Comparison of ENCODE assay signal across 12 cellular contexts in the genomic region with DNA sequence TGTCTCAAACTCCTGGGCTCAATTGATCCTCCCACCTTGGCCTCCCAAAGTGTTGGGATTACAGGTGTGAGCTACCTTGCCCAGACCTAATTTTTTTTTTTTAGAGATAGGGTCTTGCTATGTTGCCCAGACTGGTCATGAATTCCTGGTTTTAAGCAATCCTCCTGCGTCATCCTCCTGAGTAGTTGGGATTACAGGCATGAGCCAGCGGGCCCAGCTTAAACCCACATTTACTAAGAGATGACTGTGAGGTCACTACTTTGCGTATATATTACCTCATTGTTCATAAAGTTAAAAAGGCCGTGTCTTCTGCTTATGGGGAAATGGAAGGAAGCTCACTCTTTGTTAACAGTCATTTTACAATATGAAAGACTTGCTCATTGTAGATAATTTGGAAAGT. TPM values are rescaled to one million over a fixed set of nuclear protein-coding genes. Genes with fewer than 3 reads are reported as not detected.
A peak's percentile ranks its signal among the peaks of the same experiment; 100 is the strongest.
DNase-seq lines count a peak whose midpoint lies in the region; ATAC-seq, FAIRE-seq and TF ChIP-seq lines count a peak whose summit lies in the region.
"Had no signal": no experiment of that assay in that cellular context is flagged by ENCODE, and none has a peak within 500 bp of the region (broad histone marks: within the 10 kb centered on the region; RNA-seq: fewer than 3 reads in every experiment).

No MANE protein-coding gene starts in this region.

- peaks cover 23% of the 10 kb centered on the region for H3K36me3 Mint-ChIP-seq in CD4-positive, CD25-positive, alpha-beta regulatory T cell
- H3K36me3 Mint-ChIP-seq in nephron (ENCODE audit: low read depth), result peaks cover 4% of the 10 kb centered on the region

- peak overlapping the region; percentile 91 to 97 (median 93) for H3K4me3 Mint-ChIP-seq in CD4-positive, CD25-positive, alpha-beta regulatory T cell
- peak overlapping the region in 1 of 3 experiments; percentile 12 for H3K4me3 Mint-ChIP-seq in nephron

- H3K9ac ChIP-seq in Loucy (ENCODE audit: low read depth, low read length, poor library complexity, severe bottlenecking), result peak overlapping the region; percentile 80

- peaks cover 33% of the 10 kb centered on the region; the same call in 1 of the 2 replicates for H3K79me2 ChIP-seq in Loucy (ENCODE audit: insufficient read depth, low read length)

- H3K9me2 ChIP-seq in Loucy (replicated peaks; ENCODE audit: low read depth, low read length), result no peaks in the 10 kb centered on the region

- FAIRE-seq in bronchial epithelial cell (lab: Jason Lieb, UNC), result no peak

- H3K4me3 ChIP-seq in CD4-positive, CD25-positive, alpha-beta regulatory T cell (ENCODE audit: low read depth, low read length), result peak overlapping the region; percentile 92
- H3K4me3 ChIP-seq in Loucy (ENCODE audit: low read length, poor library complexity, severe bottlenecking) (no peak overlapping the region), bronchial epithelial cell (ENCODE audit: low read depth, low read length) (no peak overlapping the region)

- peak in 1 of 3 donors; percentile 24 for DNase-seq in CD4-positive, CD25-positive, alpha-beta regulatory T cell
- DNase-seq in bronchial epithelial cell (ENCODE audit: low read depth) (peak; percentile 7), HUDEP-2 (lab: John Stamatoyannopoulos, UW; ENCODE audit: unreplicated experiment in 76 of 76) (no peak), NCI-H526 (lab: John Stamatoyannopoulos, UW) (no peak)

- peak overlapping the region; percentile 96 for H3K27ac ChIP-seq in CD4-positive, CD25-positive, alpha-beta regulatory T cell (ENCODE audit: insufficient read depth, low read length, poor library complexity, severe bottlenecking)
- H3K27ac ChIP-seq: VCaP had no signal

- H3K27ac Mint-ChIP-seq in CD4-positive, CD25-positive, alpha-beta regulatory T cell, result peak overlapping the region; percentile 93 to 100 (median 98)
- peak overlapping the region; percentile 75 to 93 (median 76) for H3K27ac Mint-ChIP-seq in nephron
- H3K27ac Mint-ChIP-seq: progenitor cell of endocrine pancreas had no signal

- H2AFZ ChIP-seq in Loucy (ENCODE audit: low read length), result no peak overlapping the region

- H3K27me3 Mint-ChIP-seq in CD4-positive, CD25-positive, alpha-beta regulatory T cell, result no peaks in the 10 kb centered on the region
- H3K27me3 Mint-ChIP-seq in nephron (ENCODE audit: low read depth), result peaks cover 3% of the 10 kb centered on the region
- H3K27me3 Mint-ChIP-seq: progenitor cell of endocrine pancreas had no signal

- TF ChIP-seq CTCF in Loucy (conservative IDR thresholded peaks at IDR 0.05; ENCODE audit: low read length), result no peak
- TF ChIP-seq CTCF in bronchial epithelial cell (IDR thresholded peaks at IDR 0.05; ENCODE audit: insufficient read depth, low read length, severe bottlenecking), result no peak
- no peak for TF ChIP-seq CTCF in nephron (IDR thresholded peaks at IDR 0.05; ENCODE audit: unreplicated experiment in 3 of 3)

- peaks cover 2% of the 10 kb centered on the region for H3K36me3 ChIP-seq in CD4-positive, CD25-positive, alpha-beta regulatory T cell (ENCODE audit: control insufficient read depth, insufficient read depth, low read length)
- H3K36me3 ChIP-seq in Loucy (ENCODE audit: insufficient read depth, low read length), result no peaks in the 10 kb centered on the region
- no peaks in the 10 kb centered on the region for H3K36me3 ChIP-seq in bronchial epithelial cell (ENCODE audit: control insufficient read depth, insufficient read depth, low read length)
- H3K36me3 ChIP-seq: esophagus squamous epithelium had no signal

- no peaks in the 10 kb centered on the region for H4K20me1 ChIP-seq in Loucy (ENCODE audit: insufficient read depth, low read length, poor library complexity, severe bottlenecking)

- peaks cover 99% of the 10 kb centered on the region for H3K4me1 ChIP-seq in CD4-positive, CD25-positive, alpha-beta regulatory T cell (ENCODE audit: control insufficient read depth, insufficient read depth, low read length, poor library complexity, severe bottlenecking)
- peaks cover 52% of the 10 kb centered on the region for H3K4me1 ChIP-seq in Loucy (ENCODE audit: insufficient read depth, low read length, poor library complexity, severe bottlenecking)

- no peaks in the 10 kb centered on the region for H3K9me3 ChIP-seq in CD4-positive, CD25-positive, alpha-beta regulatory T cell (ENCODE audit: control insufficient read depth in 2 of 2, low read length in 2 of 2)
- no peaks in the 10 kb centered on the region for H3K9me3 ChIP-seq in Loucy (ENCODE audit: insufficient read depth, low read depth, low read length)
- H3K9me3 ChIP-seq: Caco-2, esophagus squamous epithelium had no signal

- ATAC-seq in CD4-positive, CD25-positive, alpha-beta regulatory T cell (ENCODE audit: low read depth in 2 of 2), result no peak
- ATAC-seq in HG02973 (IDR thresholded peaks at IDR 0.05; ENCODE audit: unreplicated experiment) (no peak), GM21447 (IDR thresholded peaks at IDR 0.05; ENCODE audit: unreplicated experiment) (no peak)

- no peak overlapping the region for H3K4me2 ChIP-seq in Loucy (ENCODE audit: low read depth, low read length, poor library complexity, severe bottlenecking)

- peaks cover 9% of the 10 kb centered on the region; the same call in 1 of the 2 replicates for H3F3A ChIP-seq in Loucy (ENCODE audit: low read depth)

- no peaks in the 10 kb centered on the region for H3K9me3 Mint-ChIP-seq in CD4-positive, CD25-positive, alpha-beta regulatory T cell
- H3K9me3 Mint-ChIP-seq in nephron, result no peaks in the 10 kb centered on the region

- peaks cover 38 to 93% (median 81%) of the 10 kb centered on the region in 4 donors for H3K4me1 Mint-ChIP-seq in CD4-positive, CD25-positive, alpha-beta regulatory T cell
- peaks cover 41% of the 10 kb centered on the region for H3K4me1 Mint-ChIP-seq in nephron

- H3K27me3 ChIP-seq in CD4-positive, CD25-positive, alpha-beta regulatory T cell (ENCODE audit: control insufficient read depth, insufficient read depth, low read length), result no peaks in the 10 kb centered on the region
- H3K27me3 ChIP-seq in Loucy (ENCODE audit: insufficient read depth, low read length, poor library complexity, severe bottlenecking), result no peaks in the 10 kb centered on the region
- H3K27me3 ChIP-seq in bronchial epithelial cell (ENCODE audit: control insufficient read depth, insufficient read depth, low read length), result no peaks in the 10 kb centered on the region
- H3K27me3 ChIP-seq: esophagus squamous epithelium had no signal

RNA-seq across cellular contexts. Expression of a gene that starts 39.6 kb away (rescaled TPM):
- total RNA-seq in CD4-positive, CD25-positive, alpha-beta regulatory T cell, result 0.20 TPM
- polyA plus RNA-seq in CD4-positive, CD25-positive, alpha-beta regulatory T cell, result not detected
- not detected in 2 replicates for total RNA-seq in bronchial epithelial cell
- total RNA-seq: Caco-2, esophagus squamous epithelium, progenitor cell of endocrine pancreas had no signal
